ENCODE assay signal across 1 cellular context in genomic region chr10:30378607-30379006, GRCh38.
TF ChIP-seq lines count a peak whose summit lies in the region.

No MANE protein-coding gene starts in this region.

TF ChIP-seq in GM23338, 12 proteins besides CTCF, POLR2A, EP300 and RAD21 (continued from another document):
- TF ChIP-seq REST (IDR thresholded peaks at IDR 0.05; ENCODE audit: unreplicated experiment) (no peak), POLR2AphosphoS5 (IDR thresholded peaks at IDR 0.05; ENCODE audit: low read depth) (no peak), NANOG (IDR thresholded peaks at IDR 0.05; ENCODE audit: borderline replicate concordance) (no peak), ZNF462 (CRISPR knock-in tag; IDR thresholded peaks at IDR 0.05) (no peak), ETS1 (IDR thresholded peaks at IDR 0.05) (no peak)
TF ChIP-seq in GM23338: peak in this region for 0.
